12 cellular contexts compared by ENCODE assay signal in genomic region chr12:111642681-111643427, GRCh38. TPM values are rescaled to one million over a fixed set of nuclear protein-coding genes. Genes with fewer than 3 reads are reported as not detected.
DNase-seq lines count a peak whose midpoint lies in the region; ATAC-seq and TF ChIP-seq lines count a peak whose summit lies in the region.
"Had no signal": no experiment of that assay in that cellular context is flagged by ENCODE, and none has a peak within 500 bp of the region (broad histone marks: within the 10 kb centered on the region; RNA-seq: fewer than 3 reads in every experiment).

No MANE protein-coding gene starts in this region.

- 64 to 72% methylated on average over 4 of the region's 4 CpGs for WGBS in esophagus squamous epithelium, 2 donors

- H3K9me3 ChIP-seq in A673 (ENCODE audit: low read depth, low read length, poor library complexity, severe bottlenecking) (no peaks in the 10 kb centered on the region), esophagus squamous epithelium (no peaks in the 10 kb centered on the region)
- H3K9me3 ChIP-seq: BE2C had no signal

- H3K4me3 ChIP-seq in A673 (ENCODE audit: low read depth, low read length, poor library complexity, severe bottlenecking) (no peak overlapping the region), WI38 (ENCODE audit: low read depth, low read length) (no peak overlapping the region), esophagus squamous epithelium (no peak overlapping the region)

- DNase-seq in A673 (ENCODE audit: low spot score) = no peak
- DNase-seq in esophagus squamous epithelium (lab: John Stamatoyannopoulos, UW) = no peak
- no peak for DNase-seq in nephron progenitor cell
- DNase-seq in stimulated activated CD4-positive, alpha-beta T cell treated with anti-CD3 and anti-CD28 coated beads, Interleukin-15, amount 100 ng/mL, for 24 hours = no peak
- no peak for DNase-seq in SKM-1 treated with dmso at 0.1 percent for 144 hours (lab: John Stamatoyannopoulos, UW; ENCODE audit: unreplicated experiment)
- no peak for DNase-seq in AG20443 (ENCODE audit: low spot score)
- DNase-seq: activated naive CD8-positive, alpha-beta T cell treated with anti-CD3 and anti-CD28 coated beads for 36 hours; NCI-H226; occipital lobe had no signal

- TSS peak; percentile 37 for BruUV-seq in A673 (replicated peaks; lab: Mats Ljungman, UMichigan)

- peaks cover 38% of the 10 kb centered on the region for H3K4me1 Mint-ChIP-seq in nephron progenitor cell
- H3K4me1 Mint-ChIP-seq: activated naive CD8-positive, alpha-beta T cell treated with anti-CD3 and anti-CD28 coated beads for 36 hours had no signal

- H3K27ac ChIP-seq in A673 (ENCODE audit: low read depth, low read length, poor library complexity, severe bottlenecking) (peak overlapping the region; percentile 21), esophagus squamous epithelium (peak overlapping the region in 3 of 4 donors; percentile 33 to 57 (median 39))

- no peak for ATAC-seq in GM21447 (IDR thresholded peaks at IDR 0.05; ENCODE audit: unreplicated experiment)

- H3K9me3 Mint-ChIP-seq in nephron progenitor cell = no peaks in the 10 kb centered on the region
- H3K9me3 Mint-ChIP-seq: activated naive CD8-positive, alpha-beta T cell treated with anti-CD3 and anti-CD28 coated beads for 36 hours had no signal

- intact Hi-C loops in A673 (cut with micrococcal nuclease; ENCODE audit: unreplicated experiment) = no loop called here
- intact Hi-C loops in esophagus squamous epithelium (cut with DNase I) = no loop called here

- POLR2A ChIA-PET in A673 (lab: Charles Lee; ENCODE audit: low non-redundant PET) = no interaction called here

- no peaks in the 10 kb centered on the region for H3K27me3 Mint-ChIP-seq in nephron progenitor cell (ENCODE audit: low read depth, poor library complexity)
- H3K27me3 Mint-ChIP-seq: activated naive CD8-positive, alpha-beta T cell treated with anti-CD3 and anti-CD28 coated beads for 36 hours had no signal

- peak overlapping the region; percentile 63 for H3K4me3 Mint-ChIP-seq in nephron progenitor cell
- H3K4me3 Mint-ChIP-seq: activated naive CD8-positive, alpha-beta T cell treated with anti-CD3 and anti-CD28 coated beads for 36 hours had no signal

- H3K27me3 ChIP-seq in A673 (replicated peaks; ENCODE audit: insufficient read depth, low read depth, low read length, poor library complexity) = no peaks in the 10 kb centered on the region
- H3K27me3 ChIP-seq in esophagus squamous epithelium = no peaks in the 10 kb centered on the region
- H3K27me3 ChIP-seq: BE2C had no signal

- H3K36me3 ChIP-seq in A673 (ENCODE audit: insufficient read depth, low read length, poor library complexity, severe bottlenecking) = peaks cover 35% of the 10 kb centered on the region
- H3K36me3 ChIP-seq in esophagus squamous epithelium = peaks cover 10 to 83% (median 17%) of the 10 kb centered on the region in 3 donors

- TF ChIP-seq POLR2A in esophagus squamous epithelium (IDR thresholded peaks at IDR 0.05) = no peak

- CTCF ChIA-PET in A673 (lab: Charles Lee) = no interaction called here

- H3K27ac Mint-ChIP-seq in nephron progenitor cell = peak overlapping the region; percentile 99
- H3K27ac Mint-ChIP-seq: activated naive CD8-positive, alpha-beta T cell treated with anti-CD3 and anti-CD28 coated beads for 36 hours had no signal

- no peaks in the 10 kb centered on the region for H3K4me1 ChIP-seq in A673 (ENCODE audit: insufficient read depth, low read length, poor library complexity, severe bottlenecking)
- peaks cover 0 to 16% (median 0%) of the 10 kb centered on the region in 3 donors for H3K4me1 ChIP-seq in esophagus squamous epithelium

- TF ChIP-seq CTCF in A673 (conservative IDR thresholded peaks at IDR 0.05; ENCODE audit: low read depth, low read length) = no peak
- peak; percentile 22; the same call in 1 of the 2 replicates for TF ChIP-seq CTCF in WI38 (IDR thresholded peaks at IDR 0.05; ENCODE audit: low read depth, low read length)
- TF ChIP-seq CTCF in esophagus squamous epithelium (IDR thresholded peaks at IDR 0.05) = no peak
- no peak for TF ChIP-seq CTCF in nephron progenitor cell (IDR thresholded peaks at IDR 0.05)

- H3K36me3 Mint-ChIP-seq in nephron progenitor cell (ENCODE audit: low read depth) = peaks cover 33% of the 10 kb centered on the region

RNA-seq across cellular contexts. Expression of gene BRAP, which starts 42.9 kb away (rescaled TPM):
- 23.6 and 23.9 TPM in 2 replicates for total RNA-seq in A673 (2021)
- total RNA-seq in esophagus squamous epithelium = 10 to 100 TPM in 3 of 4 donors, 1 to 10 TPM in 1; 9.2 to 16.8 (median 10.8) TPM

RNA-seq across cellular contexts. Expression of gene ACAD10, which starts 43.0 kb away (rescaled TPM):
- total RNA-seq in A673 (2021) = 32.9 and 38.8 TPM in 2 replicates
- total RNA-seq in esophagus squamous epithelium = 10 to 100 TPM; 13.9 to 20.4 (median 16.6) TPM

RNA-seq across cellular contexts. Expression of gene ATXN2, which starts 43.7 kb away (rescaled TPM):
- 82.8 and 94.4 TPM in 2 replicates for total RNA-seq in A673 (2021)
- 10 to 100 TPM; 11.4 to 36.2 (median 25.4) TPM for total RNA-seq in esophagus squamous epithelium
